Comparison of ENCODE assay signal across 8 cellular contexts in the genomic region with DNA sequence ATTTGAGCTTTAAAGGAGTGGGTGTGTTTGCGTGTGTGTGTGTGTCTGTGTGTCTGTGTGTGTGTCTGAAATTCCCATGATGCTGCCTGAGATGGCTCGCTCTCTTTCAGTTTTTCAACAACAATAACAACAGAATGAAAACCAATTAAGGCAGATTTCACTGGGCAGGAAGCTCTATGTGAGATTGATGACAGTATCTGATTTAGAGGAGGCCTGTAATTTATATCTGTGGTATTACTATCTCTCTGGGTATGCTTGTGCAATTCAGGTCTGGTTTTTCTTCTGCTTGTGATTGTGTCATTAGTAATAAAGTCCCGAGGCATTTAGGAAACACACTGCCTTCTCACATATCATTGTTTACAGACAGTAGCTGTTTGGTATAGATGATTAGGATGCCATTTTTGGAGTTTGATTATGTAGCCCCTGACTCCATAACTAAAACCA.
DNase-seq lines count a peak whose midpoint lies in the region; ATAC-seq and TF ChIP-seq lines count a peak whose summit lies in the region.

No MANE protein-coding gene starts in this region.

- no peaks in the 10 kb centered on the region for H3K27me3 ChIP-seq in fibroblast of lung (ENCODE audit: control insufficient read depth, insufficient read depth, low read length)
- no peaks in the 10 kb centered on the region for H3K27me3 ChIP-seq in skeletal muscle tissue (ENCODE audit: control insufficient read depth in 3 of 3, insufficient read depth in 3 of 3, low read length in 3 of 3)

- DNase-seq in NCI-H2171 treated with DMSO at 0.1 percent for 48 hours (lab: John Stamatoyannopoulos, UW), result peak; percentile 50
- DNase-seq in NCI-H2171 (lab: John Stamatoyannopoulos, UW), result no peak
- peak; percentile 72 for DNase-seq in RPMI7951 (ENCODE audit: low read depth)
- peak; percentile 56 to 69 for DNase-seq in fibroblast of lung (ENCODE audit: low read depth in 2 of 2)
- no peak for DNase-seq in stimulated activated CD4-positive, alpha-beta T cell treated with anti-CD3 and anti-CD28 coated beads, Interleukin-2, amount 100 ng/mL, for 48 hours
- no peak for DNase-seq in HUDEP-2 (lab: John Stamatoyannopoulos, UW; ENCODE audit: unreplicated experiment in 76 of 76)

- H3K4me3 ChIP-seq in fibroblast of lung (replicated peaks in 1 of 4; ENCODE audit: control extremely low read depth in 1 of 4, insufficient read depth in 1 of 4, low read depth in 3 of 4, low read length in 4 of 4) (no peak overlapping the region), skeletal muscle tissue (ENCODE audit: low read length in 3 of 3) (peak overlapping the region in 1 of 3 donors; percentile 25)

- no peaks in the 10 kb centered on the region for H4K20me1 ChIP-seq in fibroblast of lung (ENCODE audit: control insufficient read depth, extremely low read depth, insufficient read depth, low read length)

- no peaks in the 10 kb centered on the region for H3K79me2 ChIP-seq in fibroblast of lung (ENCODE audit: control insufficient read depth, insufficient read depth, low read length)

- H3K9ac ChIP-seq in fibroblast of lung (ENCODE audit: insufficient read depth, low read length) (no peak overlapping the region), skeletal muscle tissue (ENCODE audit: low read depth in 1 of 3, low read length in 3 of 3) (no peak overlapping the region)

- TF ChIP-seq CTCF in fibroblast of lung (conservative IDR thresholded peaks at IDR 0.05 in 1 of 2, IDR thresholded peaks at IDR 0.05 in 1 of 2; ENCODE audit: low read depth in 1 of 2, low read length in 2 of 2), result no peak

- no peak for ATAC-seq in HG03571 (IDR thresholded peaks at IDR 0.05; ENCODE audit: unreplicated experiment)

- peak overlapping the region; percentile 46 for H3K4me2 ChIP-seq in fibroblast of lung (ENCODE audit: extremely low read depth, insufficient read depth, low read length)

- H2AFZ ChIP-seq in fibroblast of lung (ENCODE audit: low read length), result no peak overlapping the region

- H3K9me3 ChIP-seq in fibroblast of lung (ENCODE audit: control insufficient read depth, insufficient read depth, low read depth, low read length), result no peaks in the 10 kb centered on the region
- no peaks in the 10 kb centered on the region for H3K9me3 ChIP-seq in skeletal muscle tissue (ENCODE audit: control insufficient read depth in 3 of 3, low read length in 3 of 3)

- peak overlapping the region; percentile 62 for H3K27ac ChIP-seq in fibroblast of lung (ENCODE audit: insufficient read depth, low read length)
- H3K27ac ChIP-seq in skeletal muscle tissue (ENCODE audit: low read depth, low read length), result peak overlapping the region; percentile 15

- H3K4me1 ChIP-seq in fibroblast of lung (ENCODE audit: control insufficient read depth, extremely low read depth, insufficient read depth, low read length) (peaks cover 49% of the 10 kb centered on the region), skeletal muscle tissue (ENCODE audit: control insufficient read depth in 3 of 3, insufficient read depth in 3 of 3, low read length in 3 of 3) (peaks cover 9 to 20% (median 16%) of the 10 kb centered on the region in 3 donors)

- H3K36me3 ChIP-seq in fibroblast of lung (ENCODE audit: control insufficient read depth, insufficient read depth, low read length) (no peaks in the 10 kb centered on the region), skeletal muscle tissue (ENCODE audit: control insufficient read depth in 3 of 3, insufficient read depth in 3 of 3, low read length in 3 of 3) (no peaks in the 10 kb centered on the region)

Comparison
In these comparisons a context has a peak if more than half of its experiments do, and no peak if none do; other contexts are left out.
1. DNase-seq: peak in NCI-H2171 treated with DMSO at 0.1 percent for 48 hours (single experiment), RPMI7951 (single experiment) and fibroblast of lung (2 of 2); none in NCI-H2171 (single experiment), stimulated activated CD4-positive, alpha-beta T cell treated with anti-CD3 and anti-CD28 coated beads, Interleukin-2, amount 100 ng/mL, for 48 hours (0 of 2) and HUDEP-2 (0 of 76).